9 cellular contexts compared by ENCODE assay signal in the genomic region with DNA sequence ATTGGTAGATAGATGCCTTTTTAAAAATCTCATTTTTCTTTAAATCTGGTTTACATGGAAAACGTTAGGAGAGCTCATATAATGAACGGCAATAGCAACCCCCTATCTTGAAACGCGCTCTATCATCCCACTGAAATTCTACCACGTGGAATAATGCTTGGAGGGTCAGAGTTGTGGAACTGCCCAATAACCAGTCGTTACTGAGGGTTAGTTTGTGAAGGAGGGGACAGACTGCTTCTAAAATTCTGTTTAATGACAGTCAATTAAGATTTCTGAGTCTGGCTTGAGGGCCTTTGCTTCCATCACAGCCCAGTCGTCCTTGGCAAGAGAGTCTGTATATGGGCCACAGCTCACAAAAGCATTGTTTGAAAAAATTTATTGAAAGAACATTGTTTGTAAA. TPM values are rescaled to one million over a fixed set of nuclear protein-coding genes. Genes with fewer than 3 reads are reported as not detected.
DNase-seq lines count a peak whose midpoint lies in the region; ATAC-seq and TF ChIP-seq lines count a peak whose summit lies in the region.
"Had no signal": no experiment of that assay in that cellular context is flagged by ENCODE, and none has a peak within 500 bp of the region (broad histone marks: within the 10 kb centered on the region; RNA-seq: fewer than 3 reads in every experiment).

No MANE protein-coding gene starts in this region.

- CTCF ChIA-PET in WTC11 (lab: Charles Lee) = interaction anchor here (3.0 kb wide), 2 partner anchors 78 to 80 kb away, joined by 11 to 16 read pairs; no protein-coding TSS in a partner anchor

- no peak for TF ChIP-seq CTCF in WTC11 (IDR thresholded peaks at IDR 0.05)

- no peaks in the 10 kb centered on the region; the same call in 1 of the 2 replicates for H3K9me3 Mint-ChIP-seq in WTC11
- no peaks in the 10 kb centered on the region for H3K9me3 Mint-ChIP-seq in stimulated activated effector memory CD8-positive, alpha-beta T cell treated with anti-CD3 and anti-CD28 coated beads, Interleukin-12 subunit alpha, Interleukin-12 subunit beta, amount 100 ng/mL, for 72 hours

- H3K4me3 Mint-ChIP-seq in WTC11 = peak overlapping the region; percentile 69
- peak overlapping the region; percentile 68 for H3K4me3 Mint-ChIP-seq in stimulated activated effector memory CD8-positive, alpha-beta T cell treated with anti-CD3 and anti-CD28 coated beads, Interleukin-12 subunit alpha, Interleukin-12 subunit beta, amount 100 ng/mL, for 72 hours

- H3K27ac Mint-ChIP-seq in WTC11 = no peak overlapping the region
- peak overlapping the region; percentile 13 for H3K27ac Mint-ChIP-seq in stimulated activated effector memory CD8-positive, alpha-beta T cell treated with anti-CD3 and anti-CD28 coated beads, Interleukin-12 subunit alpha, Interleukin-12 subunit beta, amount 100 ng/mL, for 72 hours

- no peaks in the 10 kb centered on the region for H3K36me3 Mint-ChIP-seq in WTC11
- H3K36me3 Mint-ChIP-seq in stimulated activated effector memory CD8-positive, alpha-beta T cell treated with anti-CD3 and anti-CD28 coated beads, Interleukin-12 subunit alpha, Interleukin-12 subunit beta, amount 100 ng/mL, for 72 hours = peaks cover 41% of the 10 kb centered on the region

- DNase-seq in NCI-H1105 treated with DMSO at 0.1 percent for 48 hours (lab: John Stamatoyannopoulos, UW) (peak; percentile 1), NCI-H1105 (lab: John Stamatoyannopoulos, UW) (no peak), WTC11 (ENCODE audit: low spot score) (no peak), HT-29 (ENCODE audit: low spot score) (no peak), NCI-H748 treated with DMSO at 0.1 percent for 48 hours (lab: John Stamatoyannopoulos, UW) (no peak)
- DNase-seq in stimulated activated effector memory CD8-positive, alpha-beta T cell treated with anti-CD3 and anti-CD28 coated beads, Interleukin-12 subunit alpha, Interleukin-12 subunit beta, amount 100 ng/mL, for 72 hours (ENCODE audit: low spot score in 2 of 2) = no peak
- DNase-seq: NCI-H526 treated with DMSO at 0.1 percent for 48 hours had no signal

- H3K4me3 ChIP-seq in iPS-18c (ENCODE audit: insufficient read depth, low read depth, low read length) = peak overlapping the region; percentile 73; the same call in 1 of the 2 replicates

- H3K4me1 Mint-ChIP-seq in WTC11 = peaks cover 4% of the 10 kb centered on the region
- H3K4me1 Mint-ChIP-seq in stimulated activated effector memory CD8-positive, alpha-beta T cell treated with anti-CD3 and anti-CD28 coated beads, Interleukin-12 subunit alpha, Interleukin-12 subunit beta, amount 100 ng/mL, for 72 hours = peaks cover 58% of the 10 kb centered on the region

- H3K9me3 ChIP-seq in iPS-18c (ENCODE audit: control insufficient read depth, insufficient read depth, low read length) = no peaks in the 10 kb centered on the region

- ATAC-seq in WTC11 = no peak
- no peak for ATAC-seq in stimulated activated effector memory CD8-positive, alpha-beta T cell treated with anti-CD3 and anti-CD28 coated beads, Interleukin-12 subunit alpha, Interleukin-12 subunit beta, amount 100 ng/mL, for 72 hours
- no peak for ATAC-seq in GM21367 (IDR thresholded peaks at IDR 0.05; ENCODE audit: unreplicated experiment)

- H3K27me3 Mint-ChIP-seq in WTC11 (ENCODE audit: low read depth) = peaks cover 71% of the 10 kb centered on the region

- POLR2A ChIA-PET in WTC11 (lab: Charles Lee) = no interaction called here

TF ChIP-seq in WTC11, 78 proteins besides CTCF, POLR2A, EP300 and RAD21:
- TF ChIP-seq, protein P1, sequence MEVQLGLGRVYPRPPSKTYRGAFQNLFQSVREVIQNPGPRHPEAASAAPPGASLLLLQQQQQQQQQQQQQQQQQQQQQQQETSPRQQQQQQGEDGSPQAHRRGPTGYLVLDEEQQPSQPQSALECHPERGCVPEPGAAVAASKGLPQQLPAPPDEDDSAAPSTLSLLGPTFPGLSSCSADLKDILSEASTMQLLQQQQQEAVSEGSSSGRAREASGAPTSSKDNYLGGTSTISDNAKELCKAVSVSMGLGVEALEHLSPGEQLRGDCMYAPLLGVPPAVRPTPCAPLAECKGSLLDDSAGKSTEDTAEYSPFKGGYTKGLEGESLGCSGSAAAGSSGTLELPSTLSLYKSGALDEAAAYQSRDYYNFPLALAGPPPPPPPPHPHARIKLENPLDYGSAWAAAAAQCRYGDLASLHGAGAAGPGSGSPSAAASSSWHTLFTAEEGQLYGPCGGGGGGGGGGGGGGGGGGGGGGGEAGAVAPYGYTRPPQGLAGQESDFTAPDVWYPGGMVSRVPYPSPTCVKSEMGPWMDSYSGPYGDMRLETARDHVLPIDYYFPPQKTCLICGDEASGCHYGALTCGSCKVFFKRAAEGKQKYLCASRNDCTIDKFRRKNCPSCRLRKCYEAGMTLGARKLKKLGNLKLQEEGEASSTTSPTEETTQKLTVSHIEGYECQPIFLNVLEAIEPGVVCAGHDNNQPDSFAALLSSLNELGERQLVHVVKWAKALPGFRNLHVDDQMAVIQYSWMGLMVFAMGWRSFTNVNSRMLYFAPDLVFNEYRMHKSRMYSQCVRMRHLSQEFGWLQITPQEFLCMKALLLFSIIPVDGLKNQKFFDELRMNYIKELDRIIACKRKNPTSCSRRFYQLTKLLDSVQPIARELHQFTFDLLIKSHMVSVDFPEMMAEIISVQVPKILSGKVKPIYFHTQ (CRISPR knock-in tag; IDR thresholded peaks at IDR 0.05) = no peak
- TF ChIP-seq, protein P2, sequence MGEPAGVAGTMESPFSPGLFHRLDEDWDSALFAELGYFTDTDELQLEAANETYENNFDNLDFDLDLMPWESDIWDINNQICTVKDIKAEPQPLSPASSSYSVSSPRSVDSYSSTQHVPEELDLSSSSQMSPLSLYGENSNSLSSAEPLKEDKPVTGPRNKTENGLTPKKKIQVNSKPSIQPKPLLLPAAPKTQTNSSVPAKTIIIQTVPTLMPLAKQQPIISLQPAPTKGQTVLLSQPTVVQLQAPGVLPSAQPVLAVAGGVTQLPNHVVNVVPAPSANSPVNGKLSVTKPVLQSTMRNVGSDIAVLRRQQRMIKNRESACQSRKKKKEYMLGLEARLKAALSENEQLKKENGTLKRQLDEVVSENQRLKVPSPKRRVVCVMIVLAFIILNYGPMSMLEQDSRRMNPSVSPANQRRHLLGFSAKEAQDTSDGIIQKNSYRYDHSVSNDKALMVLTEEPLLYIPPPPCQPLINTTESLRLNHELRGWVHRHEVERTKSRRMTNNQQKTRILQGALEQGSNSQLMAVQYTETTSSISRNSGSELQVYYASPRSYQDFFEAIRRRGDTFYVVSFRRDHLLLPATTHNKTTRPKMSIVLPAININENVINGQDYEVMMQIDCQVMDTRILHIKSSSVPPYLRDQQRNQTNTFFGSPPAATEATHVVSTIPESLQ (CRISPR knock-in tag; IDR thresholded peaks at IDR 0.05) = no peak
- TF ChIP-seq, protein P3, sequence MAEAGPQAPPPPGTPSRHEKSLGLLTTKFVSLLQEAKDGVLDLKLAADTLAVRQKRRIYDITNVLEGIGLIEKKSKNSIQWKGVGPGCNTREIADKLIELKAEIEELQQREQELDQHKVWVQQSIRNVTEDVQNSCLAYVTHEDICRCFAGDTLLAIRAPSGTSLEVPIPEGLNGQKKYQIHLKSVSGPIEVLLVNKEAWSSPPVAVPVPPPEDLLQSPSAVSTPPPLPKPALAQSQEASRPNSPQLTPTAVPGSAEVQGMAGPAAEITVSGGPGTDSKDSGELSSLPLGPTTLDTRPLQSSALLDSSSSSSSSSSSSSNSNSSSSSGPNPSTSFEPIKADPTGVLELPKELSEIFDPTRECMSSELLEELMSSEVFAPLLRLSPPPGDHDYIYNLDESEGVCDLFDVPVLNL (CRISPR knock-in tag; IDR thresholded peaks at IDR 0.05; ENCODE audit: borderline replicate concordance, low read depth) = no peak
- TF ChIP-seq, protein P4, sequence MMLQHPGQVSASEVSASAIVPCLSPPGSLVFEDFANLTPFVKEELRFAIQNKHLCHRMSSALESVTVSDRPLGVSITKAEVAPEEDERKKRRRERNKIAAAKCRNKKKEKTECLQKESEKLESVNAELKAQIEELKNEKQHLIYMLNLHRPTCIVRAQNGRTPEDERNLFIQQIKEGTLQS (CRISPR knock-in tag; conservative IDR thresholded peaks at IDR 0.05) = no peak
- TF ChIP-seq SP1 (CRISPR knock-in tag; conservative IDR thresholded peaks at IDR 0.05) (no peak), TEAD1 (CRISPR knock-in tag; IDR thresholded peaks at IDR 0.05) (no peak), NFE2L1 (CRISPR knock-in tag; IDR thresholded peaks at IDR 0.05) (no peak), TP53 (CRISPR knock-in tag; IDR thresholded peaks at IDR 0.05) (no peak)
- TF ChIP-seq, protein P5, sequence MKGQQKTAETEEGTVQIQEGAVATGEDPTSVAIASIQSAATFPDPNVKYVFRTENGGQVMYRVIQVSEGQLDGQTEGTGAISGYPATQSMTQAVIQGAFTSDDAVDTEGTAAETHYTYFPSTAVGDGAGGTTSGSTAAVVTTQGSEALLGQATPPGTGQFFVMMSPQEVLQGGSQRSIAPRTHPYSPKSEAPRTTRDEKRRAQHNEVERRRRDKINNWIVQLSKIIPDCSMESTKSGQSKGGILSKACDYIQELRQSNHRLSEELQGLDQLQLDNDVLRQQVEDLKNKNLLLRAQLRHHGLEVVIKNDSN (CRISPR knock-in tag; IDR thresholded peaks at IDR 0.05) = no peak
- TF ChIP-seq, protein P6, sequence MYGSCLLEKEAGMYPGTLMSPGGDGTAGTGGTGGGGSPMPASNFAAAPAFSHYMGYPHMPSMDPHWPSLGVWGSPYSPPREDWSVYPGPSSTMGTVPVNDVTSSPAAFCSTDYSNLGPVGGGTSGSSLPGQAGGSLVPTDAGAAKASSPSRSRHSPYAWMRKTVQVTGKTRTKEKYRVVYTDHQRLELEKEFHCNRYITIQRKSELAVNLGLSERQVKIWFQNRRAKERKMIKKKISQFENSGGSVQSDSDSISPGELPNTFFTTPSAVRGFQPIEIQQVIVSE (CRISPR knock-in tag; IDR thresholded peaks at IDR 0.05; ENCODE audit: borderline replicate concordance) = no peak

RNA-seq across cellular contexts. Expression of a gene that starts 0.5 kb away (rescaled TPM):
- 1.1 to 1.7 TPM (median 1.3 TPM) in 3 replicates for total RNA-seq in WTC11 (2021)
- total RNA-seq in HT-29 (2014; rRNA removed; shearing (Covaris generic)) = 0.23 TPM in 1 of 2 replicates, not detected in the other
